Comparison of ENCODE assay signal across 9 cellular contexts in genomic region chr3:69542265-69543079, GRCh38.
DNase-seq lines count a peak whose midpoint lies in the region; ATAC-seq, FAIRE-seq and TF ChIP-seq lines count a peak whose summit lies in the region.
"Had no signal": no experiment of that assay in that cellular context is flagged by ENCODE, and none has a peak within 500 bp of the region (broad histone marks: within the 10 kb centered on the region; RNA-seq: fewer than 3 reads in every experiment).

No MANE protein-coding gene starts in this region.

- DNase-seq in HEK293T (ENCODE audit: extremely low spot score), result peak; percentile 31
- DNase-seq in astrocyte (ENCODE audit: low read depth), result no peak
- no peak for DNase-seq in iPS DF 6.9 (ENCODE audit: low read depth, low spot score)
- DNase-seq in sciatic nerve (ENCODE audit: low spot score), result peak; percentile 63
- no peak for DNase-seq in NCI-H2107 (lab: John Stamatoyannopoulos, UW)
- DNase-seq in NCI-H774 (lab: John Stamatoyannopoulos, UW), result no peak

- peak overlapping the region; percentile 83 for H3K27ac Mint-ChIP-seq in astrocyte (ENCODE audit: unreplicated experiment)

- H3K27me3 ChIP-seq in astrocyte (ENCODE audit: insufficient read depth, low read length) (peaks cover 32% of the 10 kb centered on the region), iPS DF 6.9 (ENCODE audit: control insufficient read depth, insufficient read depth, low read length) (peaks cover 1% of the 10 kb centered on the region; the same call in 1 of the 2 replicates)

- no peak for TF ChIP-seq CTCF in astrocyte (IDR thresholded peaks at IDR 0.05; ENCODE audit: insufficient read depth, low read depth, low read length)

- CTCF ChIA-PET in HEK293T (lab: Yijun Ruan, JAX), result no interaction called here

- intact Hi-C loops in sciatic nerve (cut with DNase I), result no loop called here

- peak overlapping the region; percentile 48 for H3K4me2 ChIP-seq in astrocyte (ENCODE audit: low read length)

- H3K9me3 ChIP-seq in astrocyte (ENCODE audit: insufficient read depth, low read depth, low read length) (no peaks in the 10 kb centered on the region), iPS DF 6.9 (ENCODE audit: control insufficient read depth, insufficient read depth, low read length) (no peaks in the 10 kb centered on the region)

- peaks cover 4% of the 10 kb centered on the region for H3K4me1 Mint-ChIP-seq in astrocyte (ENCODE audit: low read depth, unreplicated experiment)

- peaks cover 30% of the 10 kb centered on the region for H3K27me3 Mint-ChIP-seq in astrocyte (ENCODE audit: low read depth, unreplicated experiment)

- no peaks in the 10 kb centered on the region for H3K36me3 Mint-ChIP-seq in astrocyte (ENCODE audit: low read depth, unreplicated experiment)

- no CpG with 5 or more reads among the region's 66 CpGs for WGBS in iPS DF 6.9 (ENCODE audit: insufficient coverage, insufficient read length)

- FAIRE-seq in astrocyte (lab: Jason Lieb, UNC), result no peak
- FAIRE-seq: GM19239 had no signal

- H3K36me3 ChIP-seq in astrocyte (ENCODE audit: insufficient read depth, low read length) (no peaks in the 10 kb centered on the region), iPS DF 6.9 (ENCODE audit: control insufficient read depth, insufficient read depth, low read length) (no peaks in the 10 kb centered on the region)

- peak; percentile 59 for ATAC-seq in sciatic nerve
- no peak for ATAC-seq in HG02973 (IDR thresholded peaks at IDR 0.05; ENCODE audit: unreplicated experiment)
- ATAC-seq in HG02970 (IDR thresholded peaks at IDR 0.05; ENCODE audit: low FRiP score, unreplicated experiment), result no peak

- no peaks in the 10 kb centered on the region for H4K20me1 ChIP-seq in astrocyte (ENCODE audit: insufficient read depth, low read length)

- H3K4me1 ChIP-seq in astrocyte (ENCODE audit: insufficient read depth, low read length), result peaks cover 2% of the 10 kb centered on the region
- H3K4me1 ChIP-seq in iPS DF 6.9 (ENCODE audit: control insufficient read depth, insufficient read depth, low read length), result no peaks in the 10 kb centered on the region

- POLR2A ChIA-PET in HEK293T (lab: Yijun Ruan, JAX), result no interaction called here

- H3K9ac ChIP-seq in astrocyte (ENCODE audit: low read length), result no peak overlapping the region

- H3K79me2 ChIP-seq in astrocyte (ENCODE audit: insufficient read depth, low read length), result no peaks in the 10 kb centered on the region

- no peak overlapping the region for H3K4me3 ChIP-seq in astrocyte (ENCODE audit: insufficient read depth, low read depth, low read length)
- H3K4me3 ChIP-seq in iPS DF 6.9 (ENCODE audit: low read length), result peak overlapping the region; percentile 61; the same call in 1 of the 2 replicates

- peak overlapping the region; percentile 90 for H3K4me3 Mint-ChIP-seq in astrocyte (ENCODE audit: unreplicated experiment)

- H3K27ac ChIP-seq in astrocyte (ENCODE audit: low read depth, low read length) (no peak overlapping the region), iPS DF 6.9 (ENCODE audit: low read length) (no peak overlapping the region)

- H3K9me3 Mint-ChIP-seq in astrocyte (ENCODE audit: unreplicated experiment), result no peaks in the 10 kb centered on the region

- peak overlapping the region; percentile 26 for H2AFZ ChIP-seq in astrocyte (ENCODE audit: low read depth, low read length)

TF ChIP-seq in HEK293T, 16 proteins besides CTCF, POLR2A, EP300 and RAD21:
- no peak for TF ChIP-seq FOXA1 (IDR thresholded peaks at IDR 0.05)
- no peak for TF ChIP-seq ARNT (IDR thresholded peaks at IDR 0.05)
- no peak for TF ChIP-seq ZNF384 (IDR thresholded peaks at IDR 0.05)
- no peak for TF ChIP-seq FOXM1 (IDR thresholded peaks at IDR 0.05; ENCODE audit: borderline replicate concordance)
- TF ChIP-seq BHLHE40 (IDR thresholded peaks at IDR 0.05; ENCODE audit: borderline replicate concordance), result no peak
- no peak for TF ChIP-seq CTBP1 (IDR thresholded peaks at IDR 0.05; ENCODE audit: borderline replicate concordance)
- TF ChIP-seq LEF1 (IDR thresholded peaks at IDR 0.05; ENCODE audit: borderline replicate concordance), result no peak
- TF ChIP-seq FOXK2 (IDR thresholded peaks at IDR 0.05), result no peak
- TF ChIP-seq ELF4 (IDR thresholded peaks at IDR 0.05), result no peak
- no peak for TF ChIP-seq TARDBP (IDR thresholded peaks at IDR 0.05)
- TF ChIP-seq HDGF (IDR thresholded peaks at IDR 0.05; ENCODE audit: borderline replicate concordance), result no peak
- no peak for TF ChIP-seq NFRKB (IDR thresholded peaks at IDR 0.05)
- TF ChIP-seq PKNOX1 (IDR thresholded peaks at IDR 0.05), result no peak
- no peak for TF ChIP-seq SUZ12 (IDR thresholded peaks at IDR 0.05)
- TF ChIP-seq L3MBTL2 (conservative IDR thresholded peaks at IDR 0.05), result no peak
- no peak for TF ChIP-seq SP1 (IDR thresholded peaks at IDR 0.05)

Comparison
In these comparisons a context has a peak if more than half of its experiments do, and no peak if none do; other contexts are left out.
1. DNase-seq: peak in HEK293T (single experiment) and sciatic nerve (single experiment); none in astrocyte (single experiment), iPS DF 6.9 (single experiment), NCI-H2107 (single experiment) and NCI-H774 (single experiment).